In genomic region chr17:18256351-18256750, GRCh38 we compare ENCODE assay signal across 11 cellular contexts. TPM values are rescaled to one million over a fixed set of nuclear protein-coding genes. Genes with fewer than 3 reads are reported as not detected.
DNase-seq lines count a peak whose midpoint lies in the region; ATAC-seq and TF ChIP-seq lines count a peak whose summit lies in the region.
"Had no signal": no experiment of that assay in that cellular context is flagged by ENCODE, and none has a peak within 500 bp of the region (broad histone marks: within the 10 kb centered on the region; RNA-seq: fewer than 3 reads in every experiment).

No MANE protein-coding gene starts in this region.

- BruUV-seq in Calu3 (replicated peaks; lab: Mats Ljungman, UMichigan), result no TSS peak

- peak overlapping the region; percentile 84 for H3K4me3 Mint-ChIP-seq in Calu3 (ENCODE audit: low read depth, unreplicated experiment)

- intact Hi-C loops in Calu3 (cut with micrococcal nuclease; ENCODE audit: unreplicated experiment), result no loop called here
- intact Hi-C loops in psoas muscle (cut with DNase I), result loop anchor here in 1 of 2 donors (5.0 kb wide), 1 partner anchor 61 kb away; the partner anchor contains the start of gene SMCR8

- H3K9me3 Mint-ChIP-seq in Calu3 (ENCODE audit: low read depth, unreplicated experiment), result no peaks in the 10 kb centered on the region

- ATAC-seq in psoas muscle (no peak), HG02938 (IDR thresholded peaks at IDR 0.05; ENCODE audit: unreplicated experiment) (no peak), GM19397 (IDR thresholded peaks at IDR 0.05; ENCODE audit: unreplicated experiment) (no peak), GM21825 (IDR thresholded peaks at IDR 0.05; ENCODE audit: unreplicated experiment) (no peak)
- ATAC-seq: left cardiac atrium had no signal

- 32 to 38% (median 35%) methylated on average over 11 of the region's 11 CpGs for WGBS in psoas muscle, 3 donors

- CTCF ChIA-PET in Calu3 (lab: Charles Lee), result no interaction called here

- H3K36me3 Mint-ChIP-seq in Calu3 (ENCODE audit: insufficient read depth, unreplicated experiment), result peaks cover 81% of the 10 kb centered on the region

- H3K9me3 ChIP-seq in psoas muscle, result no peaks in the 10 kb centered on the region

- peak overlapping the region; percentile 98 for H3K4me3 ChIP-seq in psoas muscle

- no peaks in the 10 kb centered on the region for H3K27me3 ChIP-seq in psoas muscle (ENCODE audit: insufficient read depth in 3 of 3, low read length in 2 of 3)

- H3K27me3 Mint-ChIP-seq in Calu3 (ENCODE audit: unreplicated experiment), result no peaks in the 10 kb centered on the region

- H3K4me1 ChIP-seq in psoas muscle, result peaks cover 37% of the 10 kb centered on the region

- no peak for DNase-seq in Calu3
- DNase-seq in epithelial cell of prostate (ENCODE audit: low read depth, low spot score), result no peak
- no peak for DNase-seq in psoas muscle
- DNase-seq: activated CD8-positive, alpha-beta memory T cell treated with anti-CD3 and anti-CD28 coated beads, Interleukin-2, amount 50 U/mL, for 4 hours; left cardiac atrium; NCI-H1105; NCI-H510A had no signal

- H3K27ac ChIP-seq in epithelial cell of prostate (peak overlapping the region; percentile 99), psoas muscle (peak overlapping the region; percentile 100)

- no peaks in the 10 kb centered on the region for H3K4me1 Mint-ChIP-seq in Calu3 (ENCODE audit: low read depth, unreplicated experiment)

- TF ChIP-seq CTCF in Calu3 (IDR thresholded peaks at IDR 0.05; ENCODE audit: unreplicated experiment) (no peak), psoas muscle (IDR thresholded peaks at IDR 0.05) (no peak)

- H3K27ac Mint-ChIP-seq in Calu3 (ENCODE audit: unreplicated experiment), result no peak overlapping the region

- peaks cover 0 to 56% of the 10 kb centered on the region in 2 donors for H3K36me3 ChIP-seq in psoas muscle (ENCODE audit: insufficient read depth in 1 of 2, low read depth in 1 of 2)

TF ChIP-seq in PFSK-1, 5 proteins besides CTCF, POLR2A, EP300 and RAD21:
- TF ChIP-seq TAF1 (IDR thresholded peaks at IDR 0.05; ENCODE audit: borderline replicate concordance, insufficient read depth, low read length) (no peak), REST (IDR thresholded peaks at IDR 0.05; ENCODE audit: insufficient read depth in 1 of 2, low read depth in 2 of 2, low read length in 2 of 2) (0 out of 4 replicates have a peak, but pooled peaks have one; percentile 31 to 56)

RNA-seq across cellular contexts. Expression of gene FLII, which starts 2.2 kb away (rescaled TPM):
- total RNA-seq in Calu3 (2022) (281 and 298 TPM in 2 replicates), psoas muscle (100 to 1,000 TPM; 517 to 816 (median 599) TPM)
- polyA plus RNA-seq in PFSK-1 (2012; ENCODE audit: insufficient read length, low read depth), result 411 TPM
- polyA plus RNA-seq in psoas muscle, result 100 to 1,000 TPM; 379 to 491 (median 476) TPM

RNA-seq across cellular contexts. Expression of gene MIEF2, which starts 4.1 kb away (rescaled TPM):
- total RNA-seq in Calu3 (2022) (13.3 and 14.7 TPM in 2 replicates), psoas muscle (10 to 100 TPM; 14.3 to 28.4 (median 22.0) TPM)
- 18.5 TPM for polyA plus RNA-seq in PFSK-1 (2012; ENCODE audit: insufficient read length, low read depth)
- polyA plus RNA-seq in psoas muscle, result 10 to 100 TPM in 2 of 3 donors, 1 to 10 TPM in 1; 8.1 to 18.4 (median 11.6) TPM

RNA-seq across cellular contexts. Expression of gene LLGL1, which starts 30.9 kb away (rescaled TPM):
- total RNA-seq in Calu3 (2022) (10.0 and 10.7 TPM in 2 replicates), psoas muscle (1 to 10 TPM; 6.6 to 9.4 (median 8.5) TPM)
- 49.6 TPM for polyA plus RNA-seq in PFSK-1 (2012; ENCODE audit: insufficient read length, low read depth)
- polyA plus RNA-seq in psoas muscle, result 1 to 10 TPM; 5.1 to 9.5 (median 6.2) TPM

RNA-seq across cellular contexts. Expression of gene TOP3A, which starts 58.4 kb away (rescaled TPM):
- 39.7 and 40.2 TPM in 2 replicates for total RNA-seq in Calu3 (2022)
- 33.2 TPM for polyA plus RNA-seq in PFSK-1 (2012; ENCODE audit: insufficient read length, low read depth)
- 10 to 100 TPM in 3 of 4 donors, 1 to 10 TPM in 1; 8.8 to 21.3 (median 14.1) TPM for total RNA-seq in psoas muscle
- polyA plus RNA-seq in psoas muscle, result 10 to 100 TPM; 10.5 to 24.3 (median 13.6) TPM

RNA-seq across cellular contexts. Expression of gene SMCR8, which starts 58.7 kb away (rescaled TPM):
- total RNA-seq in Calu3 (2022), result 20.4 and 24.5 TPM in 2 replicates
- 27.7 TPM for polyA plus RNA-seq in PFSK-1 (2012; ENCODE audit: insufficient read length, low read depth)
- 10 to 100 TPM in 3 of 4 donors, 1 to 10 TPM in 1; 8.0 to 14.4 (median 12.2) TPM for total RNA-seq in psoas muscle
- 10 to 100 TPM in 1 of 3 donors, 1 to 10 TPM in 2; 3.9 to 23.4 (median 6.8) TPM for polyA plus RNA-seq in psoas muscle
